In genomic region chr7:85038466-85038865, GRCh38 we compare ENCODE assay signal across 14 cellular contexts.
DNase-seq lines count a peak whose midpoint lies in the region; ATAC-seq and TF ChIP-seq lines count a peak whose summit lies in the region.
"Had no signal": no experiment of that assay in that cellular context is flagged by ENCODE, and none has a peak within 500 bp of the region (broad histone marks: within the 10 kb centered on the region; RNA-seq: fewer than 3 reads in every experiment).

No MANE protein-coding gene starts in this region.

- H3K9me3 ChIP-seq in MM.1S (replicated peaks; ENCODE audit: insufficient read depth, low read length): no peaks in the 10 kb centered on the region
- H3K9me3 ChIP-seq: Caco-2 had no signal

- H3K27me3 ChIP-seq in MM.1S (replicated peaks; ENCODE audit: insufficient read depth, low read length): no peaks in the 10 kb centered on the region

- no peaks in the 10 kb centered on the region for H3K9me3 Mint-ChIP-seq in mesothelial cell of epicardium
- no peaks in the 10 kb centered on the region for H3K9me3 Mint-ChIP-seq in osteocyte (ENCODE audit: unreplicated experiment)
- peaks cover 0 to 10% (median 4%) of the 10 kb centered on the region in 6 donors for H3K9me3 Mint-ChIP-seq in immature natural killer cell
- H3K9me3 Mint-ChIP-seq in activated naive CD4-positive, alpha-beta T cell treated with anti-CD3 and anti-CD28 coated beads, Interleukin-2, amount 50 U/mL, for 72 hours: no peaks in the 10 kb centered on the region
- H3K9me3 Mint-ChIP-seq: CD4-positive, alpha-beta memory T cell had no signal

- no peaks in the 10 kb centered on the region for H3K27me3 Mint-ChIP-seq in mesothelial cell of epicardium (ENCODE audit: low read depth)
- H3K27me3 Mint-ChIP-seq in osteocyte (ENCODE audit: unreplicated experiment): no peaks in the 10 kb centered on the region
- H3K27me3 Mint-ChIP-seq in immature natural killer cell (ENCODE audit: low read depth in 3 of 3): peaks cover 0 to 2% (median 0%) of the 10 kb centered on the region in 3 donors
- H3K27me3 Mint-ChIP-seq: CD4-positive, alpha-beta memory T cell had no signal

- H4K20me1 ChIP-seq in MM.1S (ENCODE audit: insufficient read depth, low read length): no peaks in the 10 kb centered on the region

- no peak for ATAC-seq in activated naive CD4-positive, alpha-beta T cell treated with anti-CD3 and anti-CD28 coated beads, Interleukin-2, amount 50 U/mL, for 72 hours

- H3F3A ChIP-seq in MM.1S (ENCODE audit: insufficient read depth, low read length): peaks cover 11% of the 10 kb centered on the region

- peak overlapping the region; percentile 33 for H3K4me2 ChIP-seq in MM.1S (ENCODE audit: low read depth, low read length)

- peaks cover 23% of the 10 kb centered on the region for H3K36me3 Mint-ChIP-seq in mesothelial cell of epicardium
- H3K36me3 Mint-ChIP-seq in osteocyte (ENCODE audit: unreplicated experiment): no peaks in the 10 kb centered on the region
- peaks cover 0 to 4% (median 0%) of the 10 kb centered on the region in 3 donors for H3K36me3 Mint-ChIP-seq in immature natural killer cell
- no peaks in the 10 kb centered on the region for H3K36me3 Mint-ChIP-seq in activated naive CD4-positive, alpha-beta T cell treated with anti-CD3 and anti-CD28 coated beads, Interleukin-2, amount 50 U/mL, for 72 hours
- H3K36me3 Mint-ChIP-seq: CD4-positive, alpha-beta memory T cell had no signal

- no peak overlapping the region for H2AFZ ChIP-seq in MM.1S (ENCODE audit: low read length)
- H2AFZ ChIP-seq: GM23248 had no signal

- DNase-seq in MM.1S: no peak
- peak; percentile 75 for DNase-seq in SK-MEL-5 (ENCODE audit: low read depth, low spot score)
- no peak for DNase-seq in mesothelial cell of epicardium (ENCODE audit: low spot score in 2 of 2, unreplicated experiment in 2 of 2)
- no peak for DNase-seq in osteocyte (ENCODE audit: extremely low spot score, unreplicated experiment)
- no peak for DNase-seq in immature natural killer cell
- DNase-seq in activated naive CD4-positive, alpha-beta T cell treated with anti-CD3 and anti-CD28 coated beads, Interleukin-2, amount 50 U/mL, for 72 hours (ENCODE audit: low spot score in 2 of 2): no peak
- DNase-seq: C1 segment of cervical spinal cord; Caco-2; CD4-positive, alpha-beta memory T cell; DMS153; DND-41; GM23248; H7; HCEC 1CT had no signal

- H3K4me1 Mint-ChIP-seq in mesothelial cell of epicardium (peaks cover 14% of the 10 kb centered on the region), osteocyte (ENCODE audit: unreplicated experiment) (peaks cover 4% of the 10 kb centered on the region), immature natural killer cell (no peaks in the 10 kb centered on the region)
- H3K4me1 Mint-ChIP-seq: CD4-positive, alpha-beta memory T cell had no signal

- H3K79me2 ChIP-seq in MM.1S (ENCODE audit: low read length): no peaks in the 10 kb centered on the region

- no peak overlapping the region for H3K9ac ChIP-seq in MM.1S (ENCODE audit: low read length)
- H3K9ac ChIP-seq: GM23248 had no signal

- H3K4me3 ChIP-seq in MM.1S (ENCODE audit: low read length): no peak overlapping the region
- H3K4me3 ChIP-seq: GM23248 had no signal

- no peaks in the 10 kb centered on the region for H3K9me2 ChIP-seq in MM.1S (replicated peaks; ENCODE audit: insufficient read depth, low read length)

- no peak for TF ChIP-seq CTCF in MM.1S (IDR thresholded peaks at IDR 0.05; ENCODE audit: low read length)
- no peak for TF ChIP-seq CTCF in mesothelial cell of epicardium (IDR thresholded peaks at IDR 0.05; ENCODE audit: unreplicated experiment)
- no peak for TF ChIP-seq CTCF in osteocyte (IDR thresholded peaks at IDR 0.05)

- peaks cover 6% of the 10 kb centered on the region for H3K4me1 ChIP-seq in MM.1S (ENCODE audit: low read length)
- H3K4me1 ChIP-seq: Caco-2 had no signal

- H3K27ac Mint-ChIP-seq in mesothelial cell of epicardium (peak overlapping the region; percentile 30), osteocyte (ENCODE audit: unreplicated experiment) (no peak overlapping the region), immature natural killer cell (no peak overlapping the region)
- H3K27ac Mint-ChIP-seq in activated naive CD4-positive, alpha-beta T cell treated with anti-CD3 and anti-CD28 coated beads, Interleukin-2, amount 50 U/mL, for 72 hours: no peak overlapping the region
- H3K27ac Mint-ChIP-seq: CD4-positive, alpha-beta memory T cell had no signal

- H3K36me3 ChIP-seq in MM.1S (replicated peaks; ENCODE audit: insufficient read depth, low read length): no peaks in the 10 kb centered on the region

- in situ Hi-C loops in SK-MEL-5 (cut with HindIII; ENCODE audit: low pct_unique_long_range_greater_than_20kb, low sequenced_read_pairs): no loop called here

- peak overlapping the region; percentile 69; the same call in 1 of the 2 replicates for H3K27ac ChIP-seq in MM.1S (ENCODE audit: low read length)
- H3K27ac ChIP-seq: GM23248 had no signal

- no peak overlapping the region for H3K4me3 Mint-ChIP-seq in mesothelial cell of epicardium
- H3K4me3 Mint-ChIP-seq in osteocyte (ENCODE audit: unreplicated experiment): no peak overlapping the region
- no peak overlapping the region for H3K4me3 Mint-ChIP-seq in immature natural killer cell
- H3K4me3 Mint-ChIP-seq: CD4-positive, alpha-beta memory T cell had no signal
